24 cellular contexts compared by ENCODE assay signal in the genomic region with DNA sequence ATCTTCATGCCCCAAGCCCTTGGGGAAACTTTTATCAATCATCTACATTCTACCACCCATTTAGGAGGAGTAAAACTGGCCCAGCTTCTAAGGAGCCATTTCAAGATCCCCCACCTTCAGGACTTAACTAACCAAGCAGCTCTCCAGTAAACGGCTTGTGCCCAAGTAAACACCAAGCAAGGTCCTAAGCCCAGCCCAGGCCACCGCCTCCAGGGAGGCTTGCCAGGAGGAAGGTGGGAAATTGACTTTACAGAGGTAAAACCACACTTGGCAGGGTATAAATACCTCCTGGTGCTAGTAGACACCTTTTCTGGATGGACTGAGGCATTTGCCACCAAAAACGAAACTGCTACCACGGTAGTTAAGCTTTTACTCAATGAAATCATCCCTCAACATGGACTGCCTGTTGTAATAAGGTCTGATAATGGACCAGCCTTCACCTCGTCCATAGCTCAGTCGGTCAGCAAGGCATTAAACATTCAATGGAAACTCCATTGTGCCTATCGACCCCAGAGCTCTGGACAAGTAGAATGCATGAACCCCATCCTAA. TPM values are rescaled to one million over a fixed set of nuclear protein-coding genes. Genes with fewer than 3 reads are reported as not detected.
DNase-seq lines count a peak whose midpoint lies in the region; ATAC-seq and TF ChIP-seq lines count a peak whose summit lies in the region.
"Had no signal": no experiment of that assay in that cellular context is flagged by ENCODE, and none has a peak within 500 bp of the region (broad histone marks: within the 10 kb centered on the region; RNA-seq: fewer than 3 reads in every experiment).

No MANE protein-coding gene starts in this region.

- H3K9ac ChIP-seq in colonic mucosa (ENCODE audit: low read depth in 2 of 2, low read length in 2 of 2), result no peak overlapping the region
- H3K9ac ChIP-seq: BLaER1 treated with 17β-estradiol and CSF1 and Interleukin-3, amounts not matched to agents 10 nM and 100 nM had no signal

- TF ChIP-seq EP300 in stomach (IDR thresholded peaks at IDR 0.05), result no peak

- ATAC-seq in GM21619 (IDR thresholded peaks at IDR 0.05; ENCODE audit: unreplicated experiment) (peak; percentile 57), HG03565 (IDR thresholded peaks at IDR 0.05; ENCODE audit: unreplicated experiment) (no peak)
- ATAC-seq: Panc1 had no signal

- intact Hi-C loops in colonic mucosa (cut with DNase I), result no loop called here
- intact Hi-C loops in stomach (cut with DNase I; ENCODE audit: low total_unique reads), result no loop called here

- WGBS in stomach, 5 donors, result 38 to 63% (median 48%) methylated on average over 7 of the region's 7 CpGs

- H3K27ac ChIP-seq in colonic mucosa, result no peak overlapping the region
- peak overlapping the region; percentile 45 to 61 (median 50) for H3K27ac ChIP-seq in stomach
- H3K27ac ChIP-seq: BLaER1 treated with 17β-estradiol and CSF1 and Interleukin-3, amounts not matched to agents 10 nM and 100 nM; HL-60 had no signal

- H3K4me1 ChIP-seq in colonic mucosa, result no peaks in the 10 kb centered on the region
- H3K4me1 ChIP-seq in stomach, result peaks cover 0 to 20% (median 7%) of the 10 kb centered on the region in 4 donors
- H3K4me1 ChIP-seq: BLaER1 treated with 17β-estradiol and CSF1 and Interleukin-3, amounts not matched to agents 10 nM and 100 nM had no signal

- H3K36me3 ChIP-seq in colonic mucosa, result no peaks in the 10 kb centered on the region
- no peaks in the 10 kb centered on the region for H3K36me3 ChIP-seq in stomach
- H3K36me3 ChIP-seq: BLaER1 treated with 17β-estradiol and CSF1 and Interleukin-3, amounts not matched to agents 10 nM and 100 nM had no signal

- H3K27me3 ChIP-seq in colonic mucosa (no peaks in the 10 kb centered on the region), stomach (no peaks in the 10 kb centered on the region)
- H3K27me3 ChIP-seq: BLaER1 treated with 17β-estradiol and CSF1 and Interleukin-3, amounts not matched to agents 10 nM and 100 nM had no signal

- TF ChIP-seq CTCF in GM12865 (IDR thresholded peaks at IDR 0.05; ENCODE audit: insufficient read depth, low read depth, low read length, missing control alignments) (no peak), colonic mucosa (IDR thresholded peaks at IDR 0.05) (no peak), stomach (IDR thresholded peaks at IDR 0.05) (no peak)

- no peak overlapping the region for H3K4me3 ChIP-seq in GM12865 (ENCODE audit: low read depth, low read length)
- no peak overlapping the region for H3K4me3 ChIP-seq in colonic mucosa
- H3K4me3 ChIP-seq in stomach, result no peak overlapping the region
- H3K4me3 ChIP-seq: A549; BLaER1 treated with 17β-estradiol and CSF1 and Interleukin-3, amounts not matched to agents 10 nM and 100 nM had no signal

- DNase-seq in GM12865 (ENCODE audit: low read depth) (peak; percentile 49), colonic mucosa (peak; percentile 35), stomach (peak; percentile 79), NOMO-1 (lab: John Stamatoyannopoulos, UW; ENCODE audit: unreplicated experiment in 2 of 2) (no peak), cerebellum (ENCODE audit: low spot score) (no peak)
- DNase-seq: AML-193; CD4-positive, alpha-beta memory T cell; COR-L47; GOT3; HCEC 1CT; NCI-H1092 treated with DMSO at 0.1 percent for 48 hours; NCI-H1436; NCI-H187; NCI-H2107; NCI-H774; NK-92 treated with Interleukin-12 subunit alpha and Interleukin-12 subunit beta, amount 100 ng/mL, for 24 hours; SHP77 treated with DMSO at 0.1 percent for 48 hours; SW 1271 had no signal

- no peak for TF ChIP-seq POLR2A in stomach (IDR thresholded peaks at IDR 0.05)

- H3K9me3 ChIP-seq in colonic mucosa (no peaks in the 10 kb centered on the region), stomach (no peaks in the 10 kb centered on the region)

RNA-seq across cellular contexts. Expression of a gene that starts 5.6 kb away (rescaled TPM):
- 10 to 100 TPM in 1 of 2 donors, 1 to 10 TPM in 1; 6.5 to 10.6 TPM for total RNA-seq in colonic mucosa
- under 1 TPM in 1 of 5 donors, not detected in 4; 0.72 TPM for total RNA-seq in stomach
- 1 to 10 TPM in 1 of 3 donors, under 1 TPM in 1, not detected in 1; 0.08 to 1.8 TPM for polyA plus RNA-seq in stomach
- total RNA-seq in cerebellum, result not detected
- total RNA-seq: CD4-positive, alpha-beta memory T cell had no signal
- polyA plus RNA-seq: CD4-positive, alpha-beta memory T cell had no signal

RNA-seq across cellular contexts. Expression of a gene that starts 27.1 kb away (rescaled TPM):
- total RNA-seq in colonic mucosa, result 100 to 1,000 TPM; 161 to 175 TPM
- total RNA-seq in stomach, result 100 to 1,000 TPM in 4 of 5 donors, 10 to 100 TPM in 1; 68.1 to 439 (median 298) TPM
- 1,000 to 10,000 TPM in 1 of 3 donors, 100 to 1,000 TPM in 1, 10 to 100 TPM in 1; 95.0 to 1,745 (median 243) TPM for polyA plus RNA-seq in stomach
- 0.54 TPM for total RNA-seq in cerebellum
- total RNA-seq: CD4-positive, alpha-beta memory T cell had no signal
- polyA plus RNA-seq: CD4-positive, alpha-beta memory T cell had no signal

Comparison
In these comparisons a context has a peak if more than half of its experiments do, and no peak if none do; other contexts are left out.
1. DNase-seq: peak in GM12865 (single experiment), colonic mucosa (single experiment) and stomach (single experiment); none in NOMO-1 (0 of 2) and cerebellum (single experiment).
2. RNA of a gene that starts 27.1 kb away (total RNA-seq): 68.1 to 439 TPM in stomach and 161 to 175 TPM in colonic mucosa; 0.54 TPM in cerebellum (single experiment); every median in the first group is over 10 times any median in the second.